ENCODE assay signal across 1 cellular context in genomic region chr15:90083419-90083818, GRCh38.
TF ChIP-seq lines count a peak whose summit lies in the region.

No MANE protein-coding gene starts in this region.

TF ChIP-seq in HEK293T, 16 proteins besides CTCF, POLR2A, EP300 and RAD21 (continued from another document):
- TF ChIP-seq HDGF (IDR thresholded peaks at IDR 0.05; ENCODE audit: borderline replicate concordance), result no peak
- TF ChIP-seq BHLHE40 (IDR thresholded peaks at IDR 0.05; ENCODE audit: borderline replicate concordance), result no peak
- no peak for TF ChIP-seq PKNOX1 (IDR thresholded peaks at IDR 0.05)
- no peak for TF ChIP-seq L3MBTL2 (conservative IDR thresholded peaks at IDR 0.05)
- no peak for TF ChIP-seq SUZ12 (IDR thresholded peaks at IDR 0.05)
- TF ChIP-seq ELF4 (IDR thresholded peaks at IDR 0.05), result no peak
- TF ChIP-seq ZNF384 (IDR thresholded peaks at IDR 0.05), result no peak
- TF ChIP-seq SP1 (IDR thresholded peaks at IDR 0.05), result no peak
- TF ChIP-seq TARDBP (IDR thresholded peaks at IDR 0.05), result no peak
- TF ChIP-seq FOXM1 (IDR thresholded peaks at IDR 0.05; ENCODE audit: borderline replicate concordance), result no peak
- no peak for TF ChIP-seq FOXA1 (IDR thresholded peaks at IDR 0.05)
- TF ChIP-seq LEF1 (IDR thresholded peaks at IDR 0.05; ENCODE audit: borderline replicate concordance), result no peak
- no peak for TF ChIP-seq FOXK2 (IDR thresholded peaks at IDR 0.05)
- no peak for TF ChIP-seq CTBP1 (IDR thresholded peaks at IDR 0.05; ENCODE audit: borderline replicate concordance)
- TF ChIP-seq NFRKB (IDR thresholded peaks at IDR 0.05), result no peak
